ENCODE assay signal across 8 cellular contexts in genomic region chr4:39637572-39638357, GRCh38. TPM values are rescaled to one million over a fixed set of nuclear protein-coding genes. Genes with fewer than 3 reads are reported as not detected.
A peak's percentile ranks its signal among the peaks of the same experiment; 100 is the strongest.
DNase-seq lines count a peak whose midpoint lies in the region; ATAC-seq and TF ChIP-seq lines count a peak whose summit lies in the region.

No MANE protein-coding gene starts in this region.

- H3K36me3 ChIP-seq in suprapubic skin = no peaks in the 10 kb centered on the region

- H3K27ac ChIP-seq in epithelial cell of prostate (peak overlapping the region; percentile 95), suprapubic skin (peak overlapping the region; percentile 96)

- peak overlapping the region; percentile 89 for H3K4me3 ChIP-seq in suprapubic skin

- no peak for TF ChIP-seq EP300 in suprapubic skin (IDR thresholded peaks at IDR 0.05)

- WGBS in suprapubic skin = under 1% methylated on average over 26 of the region's 30 CpGs

- peak; percentile 24 for ATAC-seq in GM21529 (IDR thresholded peaks at IDR 0.05; ENCODE audit: unreplicated experiment)

- TF ChIP-seq CTCF in suprapubic skin (IDR thresholded peaks at IDR 0.05) = no peak

- H3K9me3 ChIP-seq in suprapubic skin = no peaks in the 10 kb centered on the region

- H3K27me3 ChIP-seq in suprapubic skin = no peaks in the 10 kb centered on the region

- peaks cover 41% of the 10 kb centered on the region for H3K4me1 ChIP-seq in suprapubic skin

- TF ChIP-seq POLR2A in suprapubic skin (IDR thresholded peaks at IDR 0.05) = no peak

- peak; percentile 66 for DNase-seq in D341Med (ENCODE audit: low spot score)
- DNase-seq in NCI-H1092 treated with DMSO at 0.1 percent for 48 hours (lab: John Stamatoyannopoulos, UW) = peak; percentile 65
- peak; percentile 16 to 35 for DNase-seq in activated CD4-positive, alpha-beta T cell treated with anti-CD3 and anti-CD28 coated beads, Interleukin-2, amount 50 U/mL, for 48 hours
- DNase-seq in epithelial cell of prostate (ENCODE audit: low read depth, low spot score) = no peak
- DNase-seq in midbrain (lab: John Stamatoyannopoulos, UW) = peak; percentile 79
- peak in 1 of 2 donors; percentile 83 for DNase-seq in suprapubic skin (ENCODE audit: low spot score in 2 of 2)
- DNase-seq in COLO829 (ENCODE audit: low spot score) = no peak

RNA-seq across cellular contexts. Expression of gene SMIM14, which starts 0.9 kb away (rescaled TPM):
- 10 to 100 TPM; 20.8 to 65.0 (median 48.9) TPM for total RNA-seq in suprapubic skin

Comparison
In these comparisons a context has a peak if more than half of its experiments do, and no peak if none do; other contexts are left out.
1. DNase-seq: peak in D341Med (single experiment), NCI-H1092 treated with DMSO at 0.1 percent for 48 hours (single experiment), activated CD4-positive, alpha-beta T cell treated with anti-CD3 and anti-CD28 coated beads, Interleukin-2, amount 50 U/mL, for 48 hours (2 of 2) and midbrain (single experiment); none in epithelial cell of prostate (single experiment) and COLO829 (single experiment).